In genomic region chr13:104984296-104984818, GRCh38 we compare ENCODE assay signal across 8 cellular contexts.
A peak's percentile ranks its signal among the peaks of the same experiment; 100 is the strongest.
DNase-seq lines count a peak whose midpoint lies in the region; ATAC-seq and TF ChIP-seq lines count a peak whose summit lies in the region.

No MANE protein-coding gene starts in this region.

- H3K4me2 ChIP-seq in neuronal stem cell (ENCODE audit: insufficient read depth, low read length, poor library complexity, severe bottlenecking) = no peak overlapping the region

- H2BK12ac ChIP-seq in neuronal stem cell (ENCODE audit: low read length) = no peak overlapping the region

- WGBS in neuronal stem cell (ENCODE audit: extremely low coverage in 2 of 2, insufficient read length in 2 of 2, insufficient replicate concordance in 1 of 2), 2 donors = no CpG with 5 or more reads among the region's 2 CpGs

- H3K14ac ChIP-seq in neuronal stem cell (ENCODE audit: low read length) = no peak overlapping the region

- no peaks in the 10 kb centered on the region for H3K79me1 ChIP-seq in neuronal stem cell (ENCODE audit: low read depth, low read length)

- DNase-seq in BE2C (peak; percentile 43), SIG-M5 treated with dmso at 0.1 percent for 504 hours (lab: John Stamatoyannopoulos, UW; ENCODE audit: unreplicated experiment) (peak; percentile 92), cerebellar cortex (ENCODE audit: low spot score) (peak; percentile 91), neuronal stem cell (ENCODE audit: low spot score) (no peak), SK-N-DZ (ENCODE audit: low spot score) (no peak), retina (no peak)

- no peak for TF ChIP-seq CTCF in BE2C (IDR thresholded peaks at IDR 0.05; ENCODE audit: low read depth, low read length)

- no peak overlapping the region for H3K27ac ChIP-seq in neuronal stem cell (replicated peaks; ENCODE audit: low read length)

- H3K18ac ChIP-seq in neuronal stem cell (ENCODE audit: low read length) = no peak overlapping the region

- H3K9me3 ChIP-seq in BE2C = no peaks in the 10 kb centered on the region
- no peaks in the 10 kb centered on the region for H3K9me3 ChIP-seq in neuronal stem cell (replicated peaks in 1 of 2; ENCODE audit: control insufficient read depth in 2 of 2, insufficient read depth in 1 of 2, low read depth in 1 of 2, low read length in 2 of 2)

- ATAC-seq in GM19025 (IDR thresholded peaks at IDR 0.05; ENCODE audit: low read depth, unreplicated experiment) (peak; percentile 68), HG03139 (IDR thresholded peaks at IDR 0.05; ENCODE audit: unreplicated experiment) (peak; percentile 73)

- H3K9ac ChIP-seq in neuronal stem cell (ENCODE audit: low read depth, low read length, poor library complexity) = no peak overlapping the region

- no peak overlapping the region for H2AK5ac ChIP-seq in neuronal stem cell (ENCODE audit: low read depth, low read length)

- H2AFZ ChIP-seq in neuronal stem cell (ENCODE audit: low read length) = peak overlapping the region; percentile 10

- H3K27me3 ChIP-seq in BE2C = no peaks in the 10 kb centered on the region
- H3K27me3 ChIP-seq in neuronal stem cell (ENCODE audit: control insufficient read depth in 3 of 3, insufficient read depth in 3 of 3, low read depth in 1 of 3, low read length in 3 of 3) = no peaks in the 10 kb centered on the region

- H3K36me3 ChIP-seq in BE2C (no peaks in the 10 kb centered on the region), neuronal stem cell (replicated peaks in 1 of 2; ENCODE audit: control insufficient read depth in 2 of 2, insufficient read depth in 2 of 2, low read length in 2 of 2) (no peaks in the 10 kb centered on the region)

- H3K23ac ChIP-seq in neuronal stem cell (ENCODE audit: low read depth, low read length, poor library complexity) = no peak overlapping the region

- H2BK15ac ChIP-seq in neuronal stem cell (ENCODE audit: low read length) = no peak overlapping the region

- H3K4ac ChIP-seq in neuronal stem cell (ENCODE audit: low read length) = no peak overlapping the region

- H2BK120ac ChIP-seq in neuronal stem cell (ENCODE audit: low read depth, low read length) = no peak overlapping the region

- H2BK5ac ChIP-seq in neuronal stem cell (ENCODE audit: low read length) = no peak overlapping the region

- H3K4me3 ChIP-seq in BE2C (ENCODE audit: low read depth, low read length) (peak overlapping the region; percentile 14; the same call in 1 of the 2 replicates), neuronal stem cell (ENCODE audit: low read length in 2 of 2) (no peak overlapping the region)

- H3K4me1 ChIP-seq in BE2C = no peaks in the 10 kb centered on the region
- no peaks in the 10 kb centered on the region for H3K4me1 ChIP-seq in neuronal stem cell (ENCODE audit: control insufficient read depth in 2 of 2, insufficient read depth in 1 of 2, low read depth in 1 of 2, low read length in 2 of 2)

- no peak overlapping the region for H4K8ac ChIP-seq in neuronal stem cell (ENCODE audit: low read depth, low read length)

- no peak overlapping the region for H4K91ac ChIP-seq in neuronal stem cell (ENCODE audit: low read depth, low read length, poor library complexity)

Comparison
In these comparisons a context has a peak if more than half of its experiments do, and no peak if none do; other contexts are left out.
1. DNase-seq: peak in BE2C (single experiment), SIG-M5 treated with dmso at 0.1 percent for 504 hours (single experiment) and cerebellar cortex (single experiment); none in neuronal stem cell (single experiment), SK-N-DZ (single experiment) and retina (single experiment).